ENCODE assay signal across 11 cellular contexts in the genomic region with DNA sequence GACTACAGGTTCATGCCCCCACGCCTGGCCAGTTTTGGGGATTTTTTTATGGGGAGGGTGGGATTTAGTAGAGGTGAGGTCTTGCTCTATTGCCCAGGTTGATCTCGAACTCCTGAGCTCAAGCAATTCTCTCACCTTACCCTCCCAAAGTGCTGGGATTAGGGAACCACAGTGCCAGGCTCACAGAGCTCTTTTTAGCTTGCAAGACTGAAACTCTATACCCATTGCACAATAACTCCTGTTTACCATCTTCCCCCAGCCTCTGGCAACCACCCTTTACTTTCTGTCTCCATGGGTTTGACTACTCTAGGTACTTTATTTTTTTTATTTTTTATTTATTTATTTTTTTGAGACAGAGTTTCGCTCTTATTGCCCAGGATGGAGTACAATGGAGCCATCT. TPM values are rescaled to one million over a fixed set of nuclear protein-coding genes. Genes with fewer than 3 reads are reported as not detected.
DNase-seq lines count a peak whose midpoint lies in the region; ATAC-seq and TF ChIP-seq lines count a peak whose summit lies in the region.
"Had no signal": no experiment of that assay in that cellular context is flagged by ENCODE, and none has a peak within 500 bp of the region (broad histone marks: within the 10 kb centered on the region; RNA-seq: fewer than 3 reads in every experiment).

No MANE protein-coding gene starts in this region.

- no peaks in the 10 kb centered on the region for H3K9me3 Mint-ChIP-seq in activated CD4-positive, alpha-beta memory T cell treated with anti-CD3 and anti-CD28 coated beads, Interleukin-2, amount 10 ng/mL, durations not matched to agents 7 days and 5 days
- H3K9me3 Mint-ChIP-seq: CD8-positive, alpha-beta T cell had no signal

- no peak overlapping the region for H3K4me2 ChIP-seq in trophoblast cell (ENCODE audit: low read length)

- no peak overlapping the region for H3K18ac ChIP-seq in trophoblast cell (ENCODE audit: low read length)

- H3K36me3 ChIP-seq in trophoblast cell (ENCODE audit: control insufficient read depth in 1 of 2, insufficient read depth in 2 of 2, low read length in 2 of 2), result no peaks in the 10 kb centered on the region

- CTCF ChIA-PET in AG04450 (lab: Charles Lee), result interaction anchor here (1.5 kb wide), 1 partner anchor 90 kb away, joined by 4 read pairs; no protein-coding TSS in a partner anchor
- CTCF ChIA-PET in activated CD4-positive, alpha-beta memory T cell treated with anti-CD3 and anti-CD28 coated beads, Interleukin-2, amount 10 ng/mL, durations not matched to agents 7 days and 5 days (lab: Charles Lee), result interaction anchor here (1.0 kb wide), 1 partner anchor 78 kb away, joined by 3 read pairs; no protein-coding TSS in a partner anchor

- H4K91ac ChIP-seq in trophoblast cell (ENCODE audit: low read depth, low read length), result no peak overlapping the region

- no peak overlapping the region for H3K4me3 Mint-ChIP-seq in activated CD4-positive, alpha-beta memory T cell treated with anti-CD3 and anti-CD28 coated beads, Interleukin-2, amount 10 ng/mL, durations not matched to agents 7 days and 5 days
- H3K4me3 Mint-ChIP-seq: CD8-positive, alpha-beta T cell had no signal

- no peak overlapping the region for H4K8ac ChIP-seq in trophoblast cell (ENCODE audit: low read depth, low read length)

- peak; percentile 54 for DNase-seq in AG04450 (ENCODE audit: low read depth, low spot score)
- DNase-seq in HT1080 (ENCODE audit: low read depth), result peak; percentile 67
- DNase-seq in activated CD4-positive, alpha-beta memory T cell treated with anti-CD3 and anti-CD28 coated beads, Interleukin-2, amount 10 ng/mL, durations not matched to agents 7 days and 5 days, result no peak
- DNase-seq in foreskin keratinocyte, result peak; percentile 29 to 53
- DNase-seq in trophoblast cell, result no peak
- DNase-seq in activated CD4-positive, alpha-beta T cell treated with anti-CD3 and anti-CD28 coated beads, Interleukin-2, amount 50 U/mL, for 4 hours, result no peak
- no peak for DNase-seq in DMS79 (lab: John Stamatoyannopoulos, UW)
- DNase-seq: activated naive CD4-positive, alpha-beta T cell treated with anti-CD3 and anti-CD28 coated beads, Interleukin-2, amount 50 U/mL, for 16 hours; CD8-positive, alpha-beta T cell; effector memory CD4-positive, alpha-beta T cell had no signal

- peaks cover 3% of the 10 kb centered on the region for H3K36me3 Mint-ChIP-seq in activated CD4-positive, alpha-beta memory T cell treated with anti-CD3 and anti-CD28 coated beads, Interleukin-2, amount 10 ng/mL, durations not matched to agents 7 days and 5 days (ENCODE audit: low read depth)
- H3K36me3 Mint-ChIP-seq: CD8-positive, alpha-beta T cell had no signal

- H3K4me3 ChIP-seq in AG04450 (ENCODE audit: low read depth, low read length), result peak overlapping the region; percentile 3; the same call in 1 of the 2 replicates
- no peak overlapping the region for H3K4me3 ChIP-seq in trophoblast cell (ENCODE audit: low read depth, low read length)

- H3K4me1 ChIP-seq in foreskin keratinocyte (peaks cover 46% of the 10 kb centered on the region), trophoblast cell (ENCODE audit: control insufficient read depth in 1 of 2, insufficient read depth in 2 of 2, low read length in 2 of 2) (peaks cover 8 to 15% of the 10 kb centered on the region in 2 experiments)

- no peaks in the 10 kb centered on the region for H3K79me2 ChIP-seq in trophoblast cell (ENCODE audit: control insufficient read depth, insufficient read depth, low read length, poor library complexity)

- H3K27me3 ChIP-seq in AG04450 (ENCODE audit: control insufficient read depth, insufficient read depth, low read length) (no peaks in the 10 kb centered on the region), foreskin keratinocyte (no peaks in the 10 kb centered on the region), trophoblast cell (ENCODE audit: insufficient read depth, low read length) (no peaks in the 10 kb centered on the region)

- peaks cover 9% of the 10 kb centered on the region for H3K79me1 ChIP-seq in trophoblast cell (ENCODE audit: low read length)

- H3K27ac ChIP-seq in AG04450 (ENCODE audit: low read depth, low read length) (peak overlapping the region; percentile 100), foreskin keratinocyte (peak overlapping the region; percentile 96), trophoblast cell (ENCODE audit: low read depth, low read length) (no peak overlapping the region)

- no peak overlapping the region for H2BK12ac ChIP-seq in trophoblast cell (ENCODE audit: low read length)

- H3K27me3 Mint-ChIP-seq in activated CD4-positive, alpha-beta memory T cell treated with anti-CD3 and anti-CD28 coated beads, Interleukin-2, amount 10 ng/mL, durations not matched to agents 7 days and 5 days, result peaks cover 8% of the 10 kb centered on the region

- TF ChIP-seq CTCF in AG04450 (IDR thresholded peaks at IDR 0.05; ENCODE audit: low read depth, low read length), result no peak
- TF ChIP-seq CTCF in foreskin keratinocyte (conservative IDR thresholded peaks at IDR 0.05), result no peak

- no peaks in the 10 kb centered on the region for H3K9me3 ChIP-seq in AG04450 (ENCODE audit: control insufficient read depth, insufficient read depth, low read length)
- H3K9me3 ChIP-seq in trophoblast cell (ENCODE audit: insufficient read depth, low read depth, low read length), result no peaks in the 10 kb centered on the region

- no peak overlapping the region for H2BK5ac ChIP-seq in trophoblast cell (ENCODE audit: low read depth, low read length, poor library complexity)

- H2AFZ ChIP-seq in trophoblast cell (ENCODE audit: insufficient read depth, low read length, poor library complexity), result no peak overlapping the region

- POLR2A ChIA-PET in AG04450 (lab: Yijun Ruan, JAX), result interaction anchor here (0.7 to 3.5 kb wide), 5 partner anchors 20 to 59 kb away, joined by 3 to 24 read pairs (median 3); partner anchors contain the start of gene CDK17
- POLR2A ChIA-PET in activated CD4-positive, alpha-beta memory T cell treated with anti-CD3 and anti-CD28 coated beads, Interleukin-2, amount 10 ng/mL, durations not matched to agents 7 days and 5 days (lab: Charles Lee), result interaction anchor here (0.8 to 2.0 kb wide), 7 partner anchors 8 to 64 kb away, joined by 3 to 7 read pairs (median 3); partner anchors contain the start of gene CDK17

- no peak overlapping the region for H3K4ac ChIP-seq in trophoblast cell (ENCODE audit: low read depth, low read length)

- H3K14ac ChIP-seq in trophoblast cell (ENCODE audit: low read length), result no peak overlapping the region

- no peak overlapping the region for H3K23ac ChIP-seq in trophoblast cell (ENCODE audit: low read length)

- H4K12ac ChIP-seq in trophoblast cell (ENCODE audit: low read depth, low read length), result no peak overlapping the region

- peak overlapping the region; percentile 36 for H3K27ac Mint-ChIP-seq in activated CD4-positive, alpha-beta memory T cell treated with anti-CD3 and anti-CD28 coated beads, Interleukin-2, amount 10 ng/mL, durations not matched to agents 7 days and 5 days
- H3K27ac Mint-ChIP-seq: CD8-positive, alpha-beta T cell had no signal

- peaks cover 56% of the 10 kb centered on the region for H3K4me1 Mint-ChIP-seq in activated CD4-positive, alpha-beta memory T cell treated with anti-CD3 and anti-CD28 coated beads, Interleukin-2, amount 10 ng/mL, durations not matched to agents 7 days and 5 days

- H2AK5ac ChIP-seq in trophoblast cell (ENCODE audit: low read length), result no peak overlapping the region

- ATAC-seq in foreskin keratinocyte, result no peak
- no peak for ATAC-seq in GM19455 (IDR thresholded peaks at IDR 0.05; ENCODE audit: unreplicated experiment)

- WGBS in trophoblast cell (ENCODE audit: extremely low coverage, insufficient coverage, insufficient read length), result no CpG with 5 or more reads among the region's 3 CpGs

- no peak overlapping the region for H2BK120ac ChIP-seq in trophoblast cell (ENCODE audit: insufficient read depth, low read length, poor library complexity)

- H3K9ac ChIP-seq in trophoblast cell (ENCODE audit: low read length), result no peak overlapping the region

RNA-seq across cellular contexts. Expression of gene CDK17, which starts 25.7 kb away (rescaled TPM):
- polyA plus RNA-seq in AG04450 (2011; rRNA removed) (50.2 and 67.8 TPM in 2 replicates), foreskin keratinocyte (11.0 and 11.1 TPM in 2 replicates)
- 124 and 154 TPM in 2 replicates for polyA minus RNA-seq in AG04450 (2011; rRNA and poly(A)+ RNA removed)
- total RNA-seq in HT1080 (2014; rRNA removed; shearing (Covaris generic)), result 53.8 and 57.6 TPM in 2 replicates
- polyA plus RNA-seq in HT1080 (2015; cell fraction: cytosol; rRNA removed), result 76.4 and 101 TPM in 2 replicates
- polyA plus RNA-seq in HT1080 (2015; cell fraction: nucleus; rRNA removed), result 159 and 168 TPM in 2 replicates
- 10 to 100 TPM; 41.5 to 42.5 TPM for total RNA-seq in activated CD4-positive, alpha-beta memory T cell treated with anti-CD3 and anti-CD28 coated beads, Interleukin-2, amount 10 ng/mL, durations not matched to agents 7 days and 5 days
- total RNA-seq in foreskin keratinocyte, result 44.0 and 51.7 TPM in 2 replicates
- 13.4 and 13.5 TPM in 2 replicates for polyA plus RNA-seq in trophoblast cell (2013)

Comparison
In these comparisons a context has a peak if more than half of its experiments do, and no peak if none do; other contexts are left out.
1. DNase-seq: peak in AG04450 (single experiment), HT1080 (single experiment) and foreskin keratinocyte (2 of 2); none in activated CD4-positive, alpha-beta memory T cell treated with anti-CD3 and anti-CD28 coated beads, Interleukin-2, amount 10 ng/mL, durations not matched to agents 7 days and 5 days (single experiment), trophoblast cell (0 of 2), activated CD4-positive, alpha-beta T cell treated with anti-CD3 and anti-CD28 coated beads, Interleukin-2, amount 50 U/mL, for 4 hours (0 of 2) and DMS79 (single experiment).